ENCODE assay signal across 10 cellular contexts in the genomic region with DNA sequence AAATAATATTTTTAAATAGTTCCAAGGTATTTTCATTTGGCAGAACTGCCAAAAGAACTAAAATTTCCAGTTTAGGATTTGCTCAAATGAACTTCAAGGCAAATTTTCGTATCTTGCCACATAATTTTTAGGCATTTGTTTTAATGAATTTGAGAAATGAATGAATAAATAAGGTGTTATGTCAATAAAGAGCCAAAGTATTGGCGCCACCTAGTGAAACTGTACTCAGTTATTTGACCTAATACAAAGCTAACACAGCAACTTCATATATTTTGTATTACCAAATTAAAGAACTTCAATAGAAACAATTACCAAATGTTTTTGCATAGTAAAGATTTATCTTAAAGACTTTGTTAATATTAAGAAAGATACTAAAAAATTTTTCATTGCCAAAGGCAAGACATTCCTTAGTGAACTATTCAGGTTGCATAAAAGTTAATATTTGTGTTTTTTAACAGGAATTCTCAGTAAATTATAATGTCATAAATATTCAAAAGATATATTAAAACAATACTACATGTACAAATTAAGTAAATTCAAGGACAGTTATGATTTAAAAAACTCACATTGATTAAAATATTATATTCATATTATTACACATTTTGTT. TPM values are rescaled to one million over a fixed set of nuclear protein-coding genes. Genes with fewer than 3 reads are reported as not detected.
A peak's percentile ranks its signal among the peaks of the same experiment; 100 is the strongest.
DNase-seq lines count a peak whose midpoint lies in the region; ATAC-seq and TF ChIP-seq lines count a peak whose summit lies in the region.
"Had no signal": no experiment of that assay in that cellular context is flagged by ENCODE, and none has a peak within 500 bp of the region (broad histone marks: within the 10 kb centered on the region; RNA-seq: fewer than 3 reads in every experiment).

No MANE protein-coding gene starts in this region.

- peaks cover 7% of the 10 kb centered on the region for H3K36me3 Mint-ChIP-seq in natural killer cell
- peaks cover 9% of the 10 kb centered on the region for H3K36me3 Mint-ChIP-seq in natural killer cell treated with Interleukin-12 subunit alpha and Interleukin-12 subunit beta and Interleukin-15 and Interleukin-18, amount 100 ng/mL, for 72 hours

- TF ChIP-seq EP300 in stomach (IDR thresholded peaks at IDR 0.05), result no peak

- no peak overlapping the region for H3K27ac ChIP-seq in OCI-LY3 (ENCODE audit: low read length)
- no peak overlapping the region for H3K27ac ChIP-seq in stomach
- H3K27ac ChIP-seq in prostate gland, result no peak overlapping the region
- H3K27ac ChIP-seq: epithelial cell of prostate had no signal

- H3K27me3 ChIP-seq in OCI-LY3 (ENCODE audit: low read depth, low read length), result no peaks in the 10 kb centered on the region
- H3K27me3 ChIP-seq in stomach, result no peaks in the 10 kb centered on the region
- no peaks in the 10 kb centered on the region for H3K27me3 ChIP-seq in prostate gland (replicated peaks; ENCODE audit: insufficient read depth)

- no peak for ATAC-seq in natural killer cell
- ATAC-seq in natural killer cell treated with Interleukin-12 subunit alpha and Interleukin-12 subunit beta and Interleukin-15 and Interleukin-18, amount 100 ng/mL, for 72 hours, result no peak

- peaks cover 6 to 7% of the 10 kb centered on the region in 2 donors for H3K9me3 Mint-ChIP-seq in natural killer cell
- peaks cover 7% of the 10 kb centered on the region for H3K9me3 Mint-ChIP-seq in natural killer cell treated with Interleukin-12 subunit alpha and Interleukin-12 subunit beta and Interleukin-15 and Interleukin-18, amount 100 ng/mL, for 72 hours

- TF ChIP-seq CTCF in natural killer cell (IDR thresholded peaks at IDR 0.05), result peak; percentile 21
- peak; percentile 81 for TF ChIP-seq CTCF in OCI-LY3 (IDR thresholded peaks at IDR 0.05; ENCODE audit: low read depth, low read length)
- TF ChIP-seq CTCF in fibroblast of mammary gland (conservative IDR thresholded peaks at IDR 0.05; ENCODE audit: control insufficient read depth, insufficient read depth, low read depth, low read length), result peak; percentile 65
- peak in 2 of 7 experiments; percentile 12 to 29 for TF ChIP-seq CTCF in stomach (IDR thresholded peaks at IDR 0.05)
- TF ChIP-seq CTCF in prostate gland (IDR thresholded peaks at IDR 0.05), result no peak

- TF ChIP-seq POLR2A in stomach (IDR thresholded peaks at IDR 0.05) (no peak), prostate gland (IDR thresholded peaks at IDR 0.05) (no peak)

- 11 to 22% (median 12%) methylated on average over 2 of the region's 2 CpGs for WGBS in stomach, 5 donors
- 38% methylated on average over 2 of the region's 2 CpGs for WGBS in prostate gland

- no peaks in the 10 kb centered on the region for H3K79me2 ChIP-seq in OCI-LY3 (ENCODE audit: low read length)

- intact Hi-C loops in natural killer cell (cut with micrococcal nuclease) (no loop called here), stomach (cut with DNase I; ENCODE audit: low total_unique reads) (no loop called here), prostate gland (cut with DNase I) (no loop called here)

- H3K4me3 Mint-ChIP-seq in natural killer cell, result no peak overlapping the region
- H3K4me3 Mint-ChIP-seq in natural killer cell treated with Interleukin-12 subunit alpha and Interleukin-12 subunit beta and Interleukin-15 and Interleukin-18, amount 100 ng/mL, for 72 hours, result no peak overlapping the region
- H3K4me3 Mint-ChIP-seq: activated CD4-positive, alpha-beta T cell treated with anti-CD3 and anti-CD28 coated beads, Interleukin-2, amount 10 ng/mL, durations not matched to agents 7 days and 5 days had no signal

- no peak overlapping the region for H3K9ac ChIP-seq in OCI-LY3 (ENCODE audit: low read length)

- no peak overlapping the region for H3K4me2 ChIP-seq in OCI-LY3 (ENCODE audit: low read length)

- DNase-seq in natural killer cell, result no peak
- no peak for DNase-seq in natural killer cell treated with Interleukin-12 subunit alpha and Interleukin-12 subunit beta and Interleukin-15 and Interleukin-18, amount 100 ng/mL, for 72 hours (ENCODE audit: low spot score)
- DNase-seq in fibroblast of mammary gland (ENCODE audit: low read depth), result peak; percentile 28
- no peak for DNase-seq in stomach
- DNase-seq in retina, result no peak
- DNase-seq in prostate gland (ENCODE audit: low spot score), result no peak
- no peak for DNase-seq in ecto neural progenitor cell (ENCODE audit: low spot score)
- DNase-seq: activated CD4-positive, alpha-beta T cell treated with anti-CD3 and anti-CD28 coated beads, Interleukin-2, amount 10 ng/mL, durations not matched to agents 7 days and 5 days had no signal

- H3K4me3 ChIP-seq in OCI-LY3 (ENCODE audit: low read length) (no peak overlapping the region), fibroblast of mammary gland (ENCODE audit: control insufficient read depth, low read depth, low read length) (no peak overlapping the region), stomach (no peak overlapping the region), prostate gland (no peak overlapping the region)

- peaks cover 16 to 21% of the 10 kb centered on the region in 2 donors for H3K27me3 Mint-ChIP-seq in natural killer cell (ENCODE audit: low read depth in 2 of 2)
- peaks cover 11 to 30% of the 10 kb centered on the region in 2 donors for H3K27me3 Mint-ChIP-seq in natural killer cell treated with Interleukin-12 subunit alpha and Interleukin-12 subunit beta and Interleukin-15 and Interleukin-18, amount 100 ng/mL, for 72 hours

- H3K4me1 ChIP-seq in OCI-LY3 (ENCODE audit: low read length), result peaks cover 3% of the 10 kb centered on the region
- no peaks in the 10 kb centered on the region for H3K4me1 ChIP-seq in stomach
- no peaks in the 10 kb centered on the region for H3K4me1 ChIP-seq in prostate gland (replicated peaks)

- no peak overlapping the region for H3K27ac Mint-ChIP-seq in natural killer cell
- no peak overlapping the region for H3K27ac Mint-ChIP-seq in natural killer cell treated with Interleukin-12 subunit alpha and Interleukin-12 subunit beta and Interleukin-15 and Interleukin-18, amount 100 ng/mL, for 72 hours
- H3K27ac Mint-ChIP-seq: activated CD4-positive, alpha-beta T cell treated with anti-CD3 and anti-CD28 coated beads, Interleukin-2, amount 10 ng/mL, durations not matched to agents 7 days and 5 days had no signal

- no peaks in the 10 kb centered on the region for H3K36me3 ChIP-seq in OCI-LY3 (replicated peaks; ENCODE audit: low read depth, low read length)
- H3K36me3 ChIP-seq in stomach, result no peaks in the 10 kb centered on the region
- H3K36me3 ChIP-seq in prostate gland, result no peaks in the 10 kb centered on the region

- H3K4me1 Mint-ChIP-seq in natural killer cell, result no peaks in the 10 kb centered on the region
- no peaks in the 10 kb centered on the region for H3K4me1 Mint-ChIP-seq in natural killer cell treated with Interleukin-12 subunit alpha and Interleukin-12 subunit beta and Interleukin-15 and Interleukin-18, amount 100 ng/mL, for 72 hours (ENCODE audit: low read depth in 2 of 2)
- H3K4me1 Mint-ChIP-seq: activated CD4-positive, alpha-beta T cell treated with anti-CD3 and anti-CD28 coated beads, Interleukin-2, amount 10 ng/mL, durations not matched to agents 7 days and 5 days had no signal

- H3K9me3 ChIP-seq in OCI-LY3 (ENCODE audit: insufficient read depth, low read length) (no peaks in the 10 kb centered on the region), stomach (peaks cover 0 to 6% (median 0%) of the 10 kb centered on the region in 4 donors), prostate gland (no peaks in the 10 kb centered on the region)

- H4K20me1 ChIP-seq in OCI-LY3 (ENCODE audit: insufficient read depth, low read length), result no peaks in the 10 kb centered on the region

- no peak overlapping the region for H2AFZ ChIP-seq in OCI-LY3 (ENCODE audit: low read depth, low read length)

RNA-seq across cellular contexts. Expression of a gene that starts 50.3 kb away (rescaled TPM):
- total RNA-seq in natural killer cell, result under 1 TPM in 1 of 3 donors, not detected in 2; 0.23 TPM
- not detected for total RNA-seq in natural killer cell treated with Interleukin-12 subunit alpha and Interleukin-12 subunit beta and Interleukin-15 and Interleukin-18, amount 100 ng/mL, for 72 hours
- under 1 TPM in 2 of 5 donors, not detected in 3; 0.37 to 0.89 TPM for total RNA-seq in stomach
- under 1 TPM in 2 of 3 donors, not detected in 1; 0.05 to 0.61 TPM for polyA plus RNA-seq in stomach
- total RNA-seq in prostate gland, result 1 to 10 TPM in 1 of 2 donors, under 1 TPM in 1; 0.77 to 1.1 TPM

Comparison
In these comparisons a context has a peak if more than half of its experiments do, and no peak if none do; other contexts are left out.
1. CTCF ChIP-seq: peak in natural killer cell (single experiment), OCI-LY3 (single experiment) and fibroblast of mammary gland (single experiment); none in prostate gland (0 of 4).